In the genomic region with DNA sequence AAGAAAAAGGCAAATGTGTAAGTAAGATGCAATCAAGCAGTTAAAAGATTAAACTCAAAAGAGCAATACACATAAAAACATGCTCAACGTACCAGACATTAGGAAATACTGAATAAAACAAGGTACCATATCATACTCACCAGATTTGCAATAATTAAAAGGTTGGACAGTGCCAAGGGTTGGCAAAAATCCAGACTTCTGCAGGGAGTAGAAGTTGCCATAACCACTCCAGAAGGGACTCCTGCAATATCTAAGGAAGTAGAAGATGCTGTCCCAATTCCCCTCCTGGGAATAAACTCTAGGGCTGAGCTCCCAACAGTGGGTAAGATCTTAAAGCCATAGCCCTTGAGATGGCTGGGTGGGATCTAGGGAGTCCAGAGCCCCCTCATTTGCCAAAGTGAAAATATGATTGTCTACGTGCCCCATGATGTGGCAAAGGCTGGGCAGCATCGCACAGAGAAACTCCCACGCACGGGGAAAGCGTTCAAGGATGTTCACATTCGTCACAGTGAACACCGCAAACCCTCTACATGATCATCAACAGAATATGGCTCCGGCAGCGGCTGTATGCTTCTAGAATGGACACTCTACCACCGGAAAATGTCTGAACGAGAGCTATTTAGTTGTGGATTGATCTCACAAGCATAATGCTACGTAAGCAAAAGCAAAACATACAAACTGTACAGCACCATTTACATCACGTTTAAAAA, we compare ENCODE assay signal across 14 cellular contexts. TPM values are rescaled to one million over a fixed set of nuclear protein-coding genes. Genes with fewer than 3 reads are reported as not detected.
DNase-seq lines count a peak whose midpoint lies in the region; ATAC-seq and TF ChIP-seq lines count a peak whose summit lies in the region.
"Had no signal": no experiment of that assay in that cellular context is flagged by ENCODE, and none has a peak within 500 bp of the region (broad histone marks: within the 10 kb centered on the region; RNA-seq: fewer than 3 reads in every experiment).

No MANE protein-coding gene starts in this region.

- peak overlapping the region; percentile 78 for H3K4me2 ChIP-seq in osteoblast (ENCODE audit: insufficient read depth, low read length)

- H3K4me3 ChIP-seq in left ventricle myocardium inferior, result no peak overlapping the region
- no peak overlapping the region for H3K4me3 ChIP-seq in endodermal cell (ENCODE audit: low read length)
- H3K4me3 ChIP-seq in osteoblast (ENCODE audit: insufficient read depth, low read length), result no peak overlapping the region
- no peak overlapping the region for H3K4me3 ChIP-seq in vagina
- H3K4me3 ChIP-seq: HAP-1, lung had no signal

- no peak overlapping the region for H2AFZ ChIP-seq in osteoblast (ENCODE audit: low read length)

- H3K4me1 ChIP-seq in left ventricle myocardium inferior, result peaks cover 100% of the 10 kb centered on the region
- peaks cover 27% of the 10 kb centered on the region for H3K4me1 ChIP-seq in endodermal cell (ENCODE audit: control insufficient read depth, insufficient read depth, low read length)
- H3K4me1 ChIP-seq in osteoblast (ENCODE audit: insufficient read depth, low read length), result peaks cover 59% of the 10 kb centered on the region
- H3K4me1 ChIP-seq in vagina, result peaks cover 99% of the 10 kb centered on the region

- H3K27ac Mint-ChIP-seq in endodermal cell, result peak overlapping the region; percentile 45
- H3K27ac Mint-ChIP-seq: activated B cell treated with CpG ODN at 0.5 μM for 24 hours had no signal

- intact Hi-C loops in left ventricle myocardium inferior (cut with micrococcal nuclease) (no loop called here), left cardiac atrium (cut with DNase I) (no loop called here), vagina (cut with DNase I) (no loop called here)

- ATAC-seq in left cardiac atrium, result no peak
- no peak for ATAC-seq in HG03378 (IDR thresholded peaks at IDR 0.05; ENCODE audit: unreplicated experiment)
- ATAC-seq in GM21576 (IDR thresholded peaks at IDR 0.05; ENCODE audit: unreplicated experiment), result no peak
- ATAC-seq: activated T-cell treated with anti-CD3 and anti-CD28 coated beads, Interleukin-2, amount 50 U/mL, for 4 hours had no signal

- H3K9ac ChIP-seq in endodermal cell (ENCODE audit: extremely low read depth, low read length, poor library complexity, severe bottlenecking), result no peak overlapping the region

- no peaks in the 10 kb centered on the region for H3K9me3 Mint-ChIP-seq in endodermal cell
- H3K9me3 Mint-ChIP-seq: activated B cell treated with CpG ODN at 0.5 μM for 24 hours; activated T-cell treated with anti-CD3 and anti-CD28 coated beads, Interleukin-2, amount 50 U/mL, for 4 hours had no signal

- DNase-seq in left ventricle myocardium inferior (no peak), left cardiac atrium (no peak), endodermal cell (no peak), osteoblast (ENCODE audit: insufficient read length, low spot score, missing footprints) (peak; percentile 68), vagina (ENCODE audit: extremely low spot score in 2 of 2) (no peak), UCSD-AML1 (lab: John Stamatoyannopoulos, UW; ENCODE audit: unreplicated experiment) (no peak)
- DNase-seq: activated B cell treated with CpG ODN at 0.5 μM for 24 hours; activated T-cell treated with anti-CD3 and anti-CD28 coated beads, Interleukin-2, amount 50 U/mL, for 4 hours; cerebellar nuclear complex; NCI-H2171 treated with DMSO at 0.1 percent for 48 hours had no signal

- TF ChIP-seq CTCF in left ventricle myocardium inferior (IDR thresholded peaks at IDR 0.05; ENCODE audit: borderline replicate concordance) (no peak), endodermal cell (conservative IDR thresholded peaks at IDR 0.05) (no peak), osteoblast (IDR thresholded peaks at IDR 0.05; ENCODE audit: extremely low read depth, low read depth, low read length) (no peak), vagina (IDR thresholded peaks at IDR 0.05) (no peak)

- peaks cover 84% of the 10 kb centered on the region for H3K79me2 ChIP-seq in osteoblast (ENCODE audit: insufficient read depth, low read length)

- H4K20me1 ChIP-seq in osteoblast (ENCODE audit: insufficient read depth, low read length), result peaks cover 12% of the 10 kb centered on the region

- H3K27me3 ChIP-seq in left ventricle myocardium inferior (ENCODE audit: low read depth), result no peaks in the 10 kb centered on the region
- H3K27me3 ChIP-seq in endodermal cell (ENCODE audit: control insufficient read depth, insufficient read depth, low read length, poor library complexity, severe bottlenecking), result no peaks in the 10 kb centered on the region
- H3K27me3 ChIP-seq in osteoblast (ENCODE audit: insufficient read depth, low read length), result no peaks in the 10 kb centered on the region
- no peaks in the 10 kb centered on the region for H3K27me3 ChIP-seq in vagina

- no peak overlapping the region for H3K4me3 Mint-ChIP-seq in endodermal cell
- H3K4me3 Mint-ChIP-seq: activated B cell treated with CpG ODN at 0.5 μM for 24 hours; activated T-cell treated with anti-CD3 and anti-CD28 coated beads, Interleukin-2, amount 50 U/mL, for 4 hours had no signal

- H3K36me3 ChIP-seq in left ventricle myocardium inferior, result peaks cover 22% of the 10 kb centered on the region
- H3K36me3 ChIP-seq in endodermal cell (ENCODE audit: control insufficient read depth, insufficient read depth, low read length), result peaks cover 60% of the 10 kb centered on the region
- peaks cover 53% of the 10 kb centered on the region for H3K36me3 ChIP-seq in osteoblast (ENCODE audit: insufficient read depth, low read length)
- H3K36me3 ChIP-seq in vagina, result peaks cover 0 to 32% of the 10 kb centered on the region in 2 donors

- TF ChIP-seq POLR2A in vagina (IDR thresholded peaks at IDR 0.05), result no peak

- H3K9me3 ChIP-seq in left ventricle myocardium inferior (replicated peaks) (no peaks in the 10 kb centered on the region), endodermal cell (ENCODE audit: control insufficient read depth, low read length) (no peaks in the 10 kb centered on the region), osteoblast (ENCODE audit: low read depth, low read length) (no peaks in the 10 kb centered on the region), vagina (no peaks in the 10 kb centered on the region)
- H3K9me3 ChIP-seq: HAP-1 had no signal

- WGBS in endodermal cell (ENCODE audit: insufficient coverage in 1 of 2, insufficient read length in 1 of 2), 2 experiments, result 96% methylated on average over 11 to 14 of the region's 14 CpGs

- peak overlapping the region; percentile 99 for H3K27ac ChIP-seq in left ventricle myocardium inferior (replicated peaks)
- H3K27ac ChIP-seq in endodermal cell (ENCODE audit: low read depth, low read length), result no peak overlapping the region
- peak overlapping the region; percentile 100 for H3K27ac ChIP-seq in osteoblast (ENCODE audit: low read depth, low read length)
- H3K27ac ChIP-seq in vagina, result peak overlapping the region; percentile 94

- H3K4me1 Mint-ChIP-seq in endodermal cell, result peaks cover 54% of the 10 kb centered on the region

- no peaks in the 10 kb centered on the region for H3K27me3 Mint-ChIP-seq in endodermal cell (ENCODE audit: insufficient read depth)
- H3K27me3 Mint-ChIP-seq: activated B cell treated with CpG ODN at 0.5 μM for 24 hours had no signal

- peaks cover 47% of the 10 kb centered on the region for H3K36me3 Mint-ChIP-seq in endodermal cell (ENCODE audit: low read depth)

RNA-seq across cellular contexts. Expression of a gene that starts 12.3 kb away (rescaled TPM):
- 21.5 TPM for total RNA-seq in left ventricle myocardium inferior
- total RNA-seq in left cardiac atrium, result 10 to 100 TPM; 36.2 to 96.5 TPM
- total RNA-seq in endodermal cell, result 10 to 100 TPM; 50.9 to 53.5 TPM
- 51.3 TPM for polyA plus RNA-seq in endodermal cell (2013, experiment 1 of 2)
- polyA plus RNA-seq in endodermal cell (2013, experiment 2 of 2), result 55.3 TPM
- 94.6 and 102 TPM in 2 replicates for total RNA-seq in osteoblast
- 86.2 TPM for total RNA-seq in vagina

RNA-seq across cellular contexts. Expression of a gene that starts 12.6 kb away (rescaled TPM):
- total RNA-seq in left ventricle myocardium inferior, result 56.0 TPM
- 10 to 100 TPM; 40.4 to 54.8 TPM for total RNA-seq in left cardiac atrium
- total RNA-seq in endodermal cell, result 10 to 100 TPM; 32.0 to 39.8 TPM
- 30.8 TPM for polyA plus RNA-seq in endodermal cell (2013, experiment 1 of 2)
- 29.5 TPM for polyA plus RNA-seq in endodermal cell (2013, experiment 2 of 2)
- 34.8 and 40.9 TPM in 2 replicates for total RNA-seq in osteoblast
- total RNA-seq in vagina, result 32.2 TPM
